Comparison of ENCODE assay signal across 8 cellular contexts in the genomic region with DNA sequence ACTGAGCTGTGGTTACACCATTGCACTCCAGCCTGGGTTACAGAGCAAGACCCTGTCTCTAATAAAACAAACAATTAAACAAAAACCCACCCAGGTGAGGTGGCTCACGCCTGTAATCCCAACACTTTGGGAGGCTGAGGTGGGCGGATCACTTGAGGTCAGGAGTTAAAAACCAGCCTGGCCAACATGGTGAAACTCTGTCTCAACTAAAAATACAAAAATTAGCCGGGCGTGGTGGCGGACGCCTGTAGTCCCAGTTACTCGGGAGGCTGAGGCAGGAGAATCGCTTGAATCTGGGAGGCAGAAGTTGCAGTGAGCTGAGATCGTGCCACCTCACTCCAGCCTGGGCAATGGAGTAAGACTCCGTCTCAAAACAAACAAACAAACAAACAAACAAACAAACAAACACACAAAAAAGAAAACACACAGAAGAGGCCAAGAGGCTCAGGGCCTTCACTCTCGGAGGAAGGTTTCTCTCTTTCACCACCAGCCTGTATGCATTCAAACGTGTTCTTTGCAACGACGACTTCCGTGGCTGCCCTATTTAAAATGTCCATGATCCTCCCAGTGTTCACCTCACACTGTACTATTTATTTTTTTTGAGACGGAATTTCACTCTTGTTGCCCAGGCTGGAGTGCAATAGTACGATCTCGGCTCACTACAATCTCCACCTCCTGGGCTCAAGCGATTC. TPM values are rescaled to one million over a fixed set of nuclear protein-coding genes. Genes with fewer than 3 reads are reported as not detected.
DNase-seq lines count a peak whose midpoint lies in the region; ATAC-seq and TF ChIP-seq lines count a peak whose summit lies in the region.
"Not testable (repeated sequence)": the region's sequence is repeated elsewhere in the genome, so short reads cannot be mapped to it uniquely, and the experiment has no call there.

No MANE protein-coding gene starts in this region.

- not testable (repeated sequence) for TF ChIP-seq EP300 in suprapubic skin (IDR thresholded peaks at IDR 0.05)

- H3K36me3 ChIP-seq in left lung; neuron (ENCODE audit: insufficient read depth, low read length); suprapubic skin: not testable (repeated sequence)

- TF ChIP-seq POLR2A in suprapubic skin (IDR thresholded peaks at IDR 0.05): not testable (repeated sequence)

- H3K4me1 ChIP-seq in left lung (peaks cover 17 to 39% of the 10 kb centered on the region in 2 donors), suprapubic skin (peaks cover 34% of the 10 kb centered on the region)
- H3K4me1 ChIP-seq in neuron (ENCODE audit: insufficient read depth, low read length): not testable (repeated sequence)

- TF ChIP-seq CTCF in CD4-positive, alpha-beta T cell (IDR thresholded peaks at IDR 0.05); left lung (IDR thresholded peaks at IDR 0.05); suprapubic skin (IDR thresholded peaks at IDR 0.05): not testable (repeated sequence)

- H3K4me1 Mint-ChIP-seq in CD4-positive, alpha-beta T cell (ENCODE audit: low read depth): peaks cover 33% of the 10 kb centered on the region
- peaks cover 36 to 39% (median 38%) of the 10 kb centered on the region in 3 donors for H3K4me1 Mint-ChIP-seq in T-cell
- peaks cover 33% of the 10 kb centered on the region for H3K4me1 Mint-ChIP-seq in activated naive CD4-positive, alpha-beta T cell treated with anti-CD3 and anti-CD28 coated beads, Interleukin-2, amount 50 U/mL, for 24 hours
- H3K4me1 Mint-ChIP-seq in effector memory CD8-positive, alpha-beta T cell (ENCODE audit: low read depth in 2 of 2): peaks cover 23 to 24% of the 10 kb centered on the region in 2 donors

- not testable (repeated sequence) for H3K27me3 Mint-ChIP-seq in CD4-positive, alpha-beta T cell; T-cell; activated naive CD4-positive, alpha-beta T cell treated with anti-CD3 and anti-CD28 coated beads, Interleukin-2, amount 50 U/mL, for 24 hours; effector memory CD8-positive, alpha-beta T cell

- H2AFZ ChIP-seq in neuron (ENCODE audit: low read depth, low read length): not testable (repeated sequence)

- CTCF ChIA-PET in CD4-positive, alpha-beta T cell (lab: Charles Lee): interaction anchor here (0.8 to 1.3 kb wide), 2 partner anchors 17 kb away, joined by 5 to 8 read pairs; no protein-coding TSS in a partner anchor
- CTCF ChIA-PET in T-cell (lab: Charles Lee): interaction anchor here (0.5 to 0.7 kb wide), 3 partner anchors 21 to 345 kb away, joined by 3 to 5 read pairs (median 3); no protein-coding TSS in a partner anchor

- not testable (repeated sequence) for H3K27me3 ChIP-seq in CD4-positive, alpha-beta T cell (ENCODE audit: control insufficient read depth, insufficient read depth, low read length); left lung; neuron (ENCODE audit: insufficient read depth, low read length); suprapubic skin

- H3K27ac Mint-ChIP-seq in CD4-positive, alpha-beta T cell: peak overlapping the region; percentile 89
- H3K27ac Mint-ChIP-seq in T-cell: peak overlapping the region; percentile 87 to 88
- H3K27ac Mint-ChIP-seq in activated naive CD4-positive, alpha-beta T cell treated with anti-CD3 and anti-CD28 coated beads, Interleukin-2, amount 50 U/mL, for 24 hours: peak overlapping the region; percentile 30
- peak overlapping the region; percentile 92 to 93 for H3K27ac Mint-ChIP-seq in effector memory CD8-positive, alpha-beta T cell

- intact Hi-C loops in CD4-positive, alpha-beta T cell (cut with DNase I, micrococcal nuclease); left lung (cut with DNase I): not testable (repeated sequence)

- POLR2A ChIA-PET in CD4-positive, alpha-beta T cell (lab: Charles Lee): interaction anchor here (0.6 to 1.7 kb wide), 5 partner anchors 17 to 476 kb away, joined by 3 to 8 read pairs (median 4); a partner anchor contains a TSS
- POLR2A ChIA-PET in T-cell (lab: Charles Lee): not testable (repeated sequence)

- not testable (repeated sequence) for DNase-seq in CD4-positive, alpha-beta T cell; Jurkat, Clone E6-1 (ENCODE audit: low read depth, low spot score); T-cell; effector memory CD8-positive, alpha-beta T cell; left lung; suprapubic skin (ENCODE audit: low spot score in 2 of 2)

- H3K9me3 Mint-ChIP-seq in CD4-positive, alpha-beta T cell; T-cell; activated naive CD4-positive, alpha-beta T cell treated with anti-CD3 and anti-CD28 coated beads, Interleukin-2, amount 50 U/mL, for 24 hours; effector memory CD8-positive, alpha-beta T cell: not testable (repeated sequence)

- H3K4me3 Mint-ChIP-seq in CD4-positive, alpha-beta T cell: peak overlapping the region; percentile 89
- H3K4me3 Mint-ChIP-seq in T-cell: peak overlapping the region; percentile 83 to 87 (median 84)
- H3K4me3 Mint-ChIP-seq in activated naive CD4-positive, alpha-beta T cell treated with anti-CD3 and anti-CD28 coated beads, Interleukin-2, amount 50 U/mL, for 24 hours: peak overlapping the region; percentile 88
- H3K4me3 Mint-ChIP-seq in effector memory CD8-positive, alpha-beta T cell: peak overlapping the region; percentile 83 to 88

- not testable (repeated sequence) for ATAC-seq in CD4-positive, alpha-beta T cell (ENCODE audit: poor library complexity); T-cell (replicated peaks in 1 of 4); effector memory CD8-positive, alpha-beta T cell (replicated peaks); left lung

- H3K27ac ChIP-seq in CD4-positive, alpha-beta T cell (ENCODE audit: low read depth, low read length): not testable (repeated sequence)
- H3K27ac ChIP-seq in left lung: peak overlapping the region in 1 of 2 donors; percentile 93
- H3K27ac ChIP-seq in suprapubic skin: peak overlapping the region; percentile 94

- H3K4me3 ChIP-seq in Jurkat, Clone E6-1 (ENCODE audit: low read length): peak overlapping the region; percentile 85
- peak overlapping the region; percentile 60 to 83 for H3K4me3 ChIP-seq in left lung
- H3K4me3 ChIP-seq in neuron (ENCODE audit: low read length): peak overlapping the region; percentile 81
- peak overlapping the region; percentile 93 for H3K4me3 ChIP-seq in suprapubic skin

- 94% methylated on average over 19 of the region's 19 CpGs for WGBS in suprapubic skin

- not testable (repeated sequence) for H3K9me3 ChIP-seq in CD4-positive, alpha-beta T cell (ENCODE audit: control insufficient read depth, low read length); left lung; neuron (ENCODE audit: low read length); suprapubic skin

- not testable (repeated sequence) for H3K36me3 Mint-ChIP-seq in CD4-positive, alpha-beta T cell (ENCODE audit: low read depth); T-cell; activated naive CD4-positive, alpha-beta T cell treated with anti-CD3 and anti-CD28 coated beads, Interleukin-2, amount 50 U/mL, for 24 hours
- peaks cover 15% of the 10 kb centered on the region for H3K36me3 Mint-ChIP-seq in effector memory CD8-positive, alpha-beta T cell (ENCODE audit: insufficient read depth)

RNA-seq across cellular contexts. Expression of a gene that starts 1.4 kb away (rescaled TPM):
- total RNA-seq in CD4-positive, alpha-beta T cell: 10 to 100 TPM; 69.6 to 74.5 TPM
- polyA plus RNA-seq in Jurkat, Clone E6-1 (2012; ENCODE audit: insufficient read depth, insufficient read length): 243 TPM
- 100 to 1,000 TPM in 4 of 5 donors, 10 to 100 TPM in 1; 93.4 to 114 (median 109) TPM for total RNA-seq in T-cell
- 100 to 1,000 TPM in 1 of 2 donors, 10 to 100 TPM in 1; 98.3 to 101 TPM for total RNA-seq in left lung
- total RNA-seq in suprapubic skin: 100 to 1,000 TPM in 2 of 4 donors, 10 to 100 TPM in 2; 85.2 to 142 (median 101) TPM

RNA-seq across cellular contexts. Expression of a gene that starts 30.8 kb away (rescaled TPM):
- total RNA-seq in CD4-positive, alpha-beta T cell: 10 to 100 TPM; 22.6 to 24.8 TPM
- polyA plus RNA-seq in Jurkat, Clone E6-1 (2012; ENCODE audit: insufficient read depth, insufficient read length): 26.0 TPM
- total RNA-seq in T-cell (10 to 100 TPM; 19.2 to 40.4 (median 37.2) TPM), left lung (10 to 100 TPM; 18.8 to 19.5 TPM), suprapubic skin (10 to 100 TPM; 25.7 to 36.3 (median 33.0) TPM)

RNA-seq across cellular contexts. Expression of a gene that starts 31.0 kb away (rescaled TPM):
- total RNA-seq in CD4-positive, alpha-beta T cell: 10 to 100 TPM; 21.1 to 21.7 TPM
- polyA plus RNA-seq in Jurkat, Clone E6-1 (2012; ENCODE audit: insufficient read depth, insufficient read length): 32.6 TPM
- total RNA-seq in T-cell (10 to 100 TPM; 21.2 to 34.3 (median 31.5) TPM), left lung (10 to 100 TPM; 68.4 to 77.6 TPM), suprapubic skin (10 to 100 TPM; 32.4 to 68.0 (median 50.2) TPM)

Comparison
In these comparisons a context has a peak if more than half of its experiments do, and no peak if none do; other contexts are left out.
1. H3K27ac Mint-ChIP-seq: peak in every context shown above with its lines; median percentile 92 in effector memory CD8-positive, alpha-beta T cell; 89 in CD4-positive, alpha-beta T cell; 88 in T-cell; 30 in activated naive CD4-positive, alpha-beta T cell treated with anti-CD3 and anti-CD28 coated beads, Interleukin-2, amount 50 U/mL, for 24 hours.